2 cellular contexts compared by ENCODE assay signal in the genomic region with DNA sequence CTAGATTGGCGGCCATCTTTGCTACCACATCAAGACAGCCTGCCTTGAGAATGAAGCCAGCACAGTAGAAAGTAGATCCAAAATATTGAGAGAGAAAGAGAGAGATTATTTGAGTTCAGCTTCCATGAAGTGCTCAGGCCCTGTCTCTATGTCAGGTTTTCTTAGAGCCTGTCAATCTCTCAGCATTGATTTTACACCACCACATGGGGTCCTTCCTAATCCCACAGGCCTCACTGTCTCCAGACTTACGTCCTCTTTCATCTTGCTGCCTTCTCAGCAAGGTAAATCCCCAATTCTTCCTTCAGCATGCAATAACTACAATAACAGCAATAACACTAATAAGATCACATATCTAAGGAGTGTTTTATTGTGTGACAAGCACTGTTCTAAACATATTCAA.
TF ChIP-seq lines count a peak whose summit lies in the region.

No MANE protein-coding gene starts in this region.

TF ChIP-seq in GM23338, 12 proteins besides CTCF, POLR2A, EP300 and RAD21:
- TF ChIP-seq STAT1 (IDR thresholded peaks at IDR 0.05; ENCODE audit: unreplicated experiment) (no peak), NANOG (IDR thresholded peaks at IDR 0.05; ENCODE audit: borderline replicate concordance) (no peak), ZNF331 (CRISPR knock-in tag; IDR thresholded peaks at IDR 0.05; ENCODE audit: low read depth) (no peak), EZH2phosphoT487 (IDR thresholded peaks at IDR 0.05; ENCODE audit: unreplicated experiment) (no peak), JUNB (IDR thresholded peaks at IDR 0.05; ENCODE audit: unreplicated experiment) (no peak), EZH2 (IDR thresholded peaks at IDR 0.05; ENCODE audit: low read depth, unreplicated experiment) (no peak), POLR2AphosphoS5 (IDR thresholded peaks at IDR 0.05; ENCODE audit: low read depth) (no peak), ZNF114 (CRISPR knock-in tag; IDR thresholded peaks at IDR 0.05) (no peak)
- TF ChIP-seq, protein P1, sequence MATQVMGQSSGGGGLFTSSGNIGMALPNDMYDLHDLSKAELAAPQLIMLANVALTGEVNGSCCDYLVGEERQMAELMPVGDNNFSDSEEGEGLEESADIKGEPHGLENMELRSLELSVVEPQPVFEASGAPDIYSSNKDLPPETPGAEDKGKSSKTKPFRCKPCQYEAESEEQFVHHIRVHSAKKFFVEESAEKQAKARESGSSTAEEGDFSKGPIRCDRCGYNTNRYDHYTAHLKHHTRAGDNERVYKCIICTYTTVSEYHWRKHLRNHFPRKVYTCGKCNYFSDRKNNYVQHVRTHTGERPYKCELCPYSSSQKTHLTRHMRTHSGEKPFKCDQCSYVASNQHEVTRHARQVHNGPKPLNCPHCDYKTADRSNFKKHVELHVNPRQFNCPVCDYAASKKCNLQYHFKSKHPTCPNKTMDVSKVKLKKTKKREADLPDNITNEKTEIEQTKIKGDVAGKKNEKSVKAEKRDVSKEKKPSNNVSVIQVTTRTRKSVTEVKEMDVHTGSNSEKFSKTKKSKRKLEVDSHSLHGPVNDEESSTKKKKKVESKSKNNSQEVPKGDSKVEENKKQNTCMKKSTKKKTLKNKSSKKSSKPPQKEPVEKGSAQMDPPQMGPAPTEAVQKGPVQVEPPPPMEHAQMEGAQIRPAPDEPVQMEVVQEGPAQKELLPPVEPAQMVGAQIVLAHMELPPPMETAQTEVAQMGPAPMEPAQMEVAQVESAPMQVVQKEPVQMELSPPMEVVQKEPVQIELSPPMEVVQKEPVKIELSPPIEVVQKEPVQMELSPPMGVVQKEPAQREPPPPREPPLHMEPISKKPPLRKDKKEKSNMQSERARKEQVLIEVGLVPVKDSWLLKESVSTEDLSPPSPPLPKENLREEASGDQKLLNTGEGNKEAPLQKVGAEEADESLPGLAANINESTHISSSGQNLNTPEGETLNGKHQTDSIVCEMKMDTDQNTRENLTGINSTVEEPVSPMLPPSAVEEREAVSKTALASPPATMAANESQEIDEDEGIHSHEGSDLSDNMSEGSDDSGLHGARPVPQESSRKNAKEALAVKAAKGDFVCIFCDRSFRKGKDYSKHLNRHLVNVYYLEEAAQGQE (IDR thresholded peaks at IDR 0.05; ENCODE audit: unreplicated experiment), result no peak
- TF ChIP-seq, protein P2, sequence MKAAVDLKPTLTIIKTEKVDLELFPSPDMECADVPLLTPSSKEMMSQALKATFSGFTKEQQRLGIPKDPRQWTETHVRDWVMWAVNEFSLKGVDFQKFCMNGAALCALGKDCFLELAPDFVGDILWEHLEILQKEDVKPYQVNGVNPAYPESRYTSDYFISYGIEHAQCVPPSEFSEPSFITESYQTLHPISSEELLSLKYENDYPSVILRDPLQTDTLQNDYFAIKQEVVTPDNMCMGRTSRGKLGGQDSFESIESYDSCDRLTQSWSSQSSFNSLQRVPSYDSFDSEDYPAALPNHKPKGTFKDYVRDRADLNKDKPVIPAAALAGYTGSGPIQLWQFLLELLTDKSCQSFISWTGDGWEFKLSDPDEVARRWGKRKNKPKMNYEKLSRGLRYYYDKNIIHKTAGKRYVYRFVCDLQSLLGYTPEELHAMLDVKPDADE (IDR thresholded peaks at IDR 0.05), result no peak

TF ChIP-seq in H1, 55 proteins besides CTCF, POLR2A, EP300 and RAD21:
- TF ChIP-seq, protein P3, sequence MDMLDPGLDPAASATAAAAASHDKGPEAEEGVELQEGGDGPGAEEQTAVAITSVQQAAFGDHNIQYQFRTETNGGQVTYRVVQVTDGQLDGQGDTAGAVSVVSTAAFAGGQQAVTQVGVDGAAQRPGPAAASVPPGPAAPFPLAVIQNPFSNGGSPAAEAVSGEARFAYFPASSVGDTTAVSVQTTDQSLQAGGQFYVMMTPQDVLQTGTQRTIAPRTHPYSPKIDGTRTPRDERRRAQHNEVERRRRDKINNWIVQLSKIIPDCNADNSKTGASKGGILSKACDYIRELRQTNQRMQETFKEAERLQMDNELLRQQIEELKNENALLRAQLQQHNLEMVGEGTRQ (IDR thresholded peaks at IDR 0.05; ENCODE audit: low read length), result no peak
- TF ChIP-seq YY1 (IDR thresholded peaks at IDR 0.05; ENCODE audit: low read depth, low read length), result peak; percentile 56; the same call in 1 of the 2 replicates
